ENCODE assay signal across 2 cellular contexts in the genomic region with DNA sequence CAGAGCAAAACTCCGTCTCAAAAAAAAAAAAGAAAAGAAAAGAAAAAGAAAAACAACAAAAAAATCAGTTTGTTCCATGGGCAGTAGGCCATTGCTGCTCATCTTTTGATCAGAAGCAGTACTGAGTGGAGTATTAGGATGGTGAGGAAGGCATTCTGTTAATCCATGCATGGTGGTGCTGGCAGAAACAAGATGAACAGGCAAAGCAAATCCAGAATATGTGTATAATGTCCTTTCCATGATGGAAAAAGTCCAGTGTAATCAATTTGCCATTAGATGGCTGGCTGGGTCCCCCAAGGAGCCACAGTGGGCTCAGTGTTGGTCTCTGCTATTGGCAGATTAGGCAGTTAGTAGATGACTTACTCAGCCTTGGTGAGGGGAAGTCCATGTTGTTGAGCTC.
A peak's percentile ranks its signal among the peaks of the same experiment; 100 is the strongest.
TF ChIP-seq lines count a peak whose summit lies in the region.

No MANE protein-coding gene starts in this region.

TF ChIP-seq in HEK293, 187 proteins besides CTCF, POLR2A, EP300 and RAD21 (continued from another document):
- TF ChIP-seq GLIS1 (tag by site-specific recombination; IDR thresholded peaks at IDR 0.05) (peak; percentile 44), ZNF223 (tag by site-specific recombination; IDR thresholded peaks at IDR 0.05) (peak; percentile 87)
- TF ChIP-seq, protein P1, sequence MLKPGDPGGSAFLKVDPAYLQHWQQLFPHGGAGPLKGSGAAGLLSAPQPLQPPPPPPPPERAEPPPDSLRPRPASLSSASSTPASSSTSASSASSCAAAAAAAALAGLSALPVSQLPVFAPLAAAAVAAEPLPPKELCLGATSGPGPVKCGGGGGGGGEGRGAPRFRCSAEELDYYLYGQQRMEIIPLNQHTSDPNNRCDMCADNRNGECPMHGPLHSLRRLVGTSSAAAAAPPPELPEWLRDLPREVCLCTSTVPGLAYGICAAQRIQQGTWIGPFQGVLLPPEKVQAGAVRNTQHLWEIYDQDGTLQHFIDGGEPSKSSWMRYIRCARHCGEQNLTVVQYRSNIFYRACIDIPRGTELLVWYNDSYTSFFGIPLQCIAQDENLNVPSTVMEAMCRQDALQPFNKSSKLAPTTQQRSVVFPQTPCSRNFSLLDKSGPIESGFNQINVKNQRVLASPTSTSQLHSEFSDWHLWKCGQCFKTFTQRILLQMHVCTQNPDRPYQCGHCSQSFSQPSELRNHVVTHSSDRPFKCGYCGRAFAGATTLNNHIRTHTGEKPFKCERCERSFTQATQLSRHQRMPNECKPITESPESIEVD (tag by site-specific recombination; IDR thresholded peaks at IDR 0.05): no peak

TF ChIP-seq in K562, 482 proteins besides CTCF, POLR2A, EP300 and RAD21 (continued from another document):
- TF ChIP-seq CEBPB (tag; IDR thresholded peaks at IDR 0.05): 0 out of 2 replicates have a peak, but pooled peaks have one; percentile 32
